Comparison of ENCODE assay signal across 8 cellular contexts in genomic region chr6:151125651-151126416, GRCh38.
DNase-seq lines count a peak whose midpoint lies in the region; ATAC-seq, FAIRE-seq and TF ChIP-seq lines count a peak whose summit lies in the region.
"Not testable (repeated sequence)": the region's sequence is repeated elsewhere in the genome, so short reads cannot be mapped to it uniquely, and the experiment has no call there.

No MANE protein-coding gene starts in this region.

- peak overlapping the region; percentile 7 for H3K4me3 Mint-ChIP-seq in Caco-2 (ENCODE audit: unreplicated experiment)
- not testable (repeated sequence) for H3K4me3 Mint-ChIP-seq in nephron

- CTCF ChIA-PET in Caco-2 (lab: Charles Lee) = not testable (repeated sequence)

- DNase-seq in Caco-2 (peak in 1 of 2 experiments; percentile 13), LoVo (ENCODE audit: low spot score) (peak; percentile 36), SW480 (ENCODE audit: low spot score) (peak; percentile 81), astrocyte of the cerebellum (ENCODE audit: low read depth) (peak; percentile 20), fibroblast of gingiva (ENCODE audit: low read depth) (peak; percentile 26), urothelium cell line (ENCODE audit: low spot score) (peak; percentile 23)
- DNase-seq in left colon = not testable (repeated sequence)

- H3K4me3 ChIP-seq in Caco-2 (ENCODE audit: low read depth, low read length); astrocyte of the cerebellum (ENCODE audit: low read depth, low read length): not testable (repeated sequence)

- ATAC-seq in left colon = peak; percentile 72

- intact Hi-C loops in Caco-2 (cut with micrococcal nuclease; ENCODE audit: unreplicated experiment); left colon (cut with DNase I, micrococcal nuclease): not testable (repeated sequence)

- H3K4me1 Mint-ChIP-seq in Caco-2 (ENCODE audit: low read depth, unreplicated experiment) (peaks cover 30% of the 10 kb centered on the region), nephron (peaks cover 22% of the 10 kb centered on the region)

- FAIRE-seq in urothelium cell line (lab: Jason Lieb, UNC) = not testable (repeated sequence)

- not testable (repeated sequence) for H3K27me3 Mint-ChIP-seq in Caco-2 (ENCODE audit: insufficient read depth, unreplicated experiment); nephron (ENCODE audit: low read depth)

- not testable (repeated sequence) for H3K27me3 ChIP-seq in Caco-2 (replicated peaks; ENCODE audit: control insufficient read depth, insufficient read depth, low read length)

- in situ Hi-C loops in astrocyte of the cerebellum (cut with HindIII; ENCODE audit: low sequenced_read_pairs) = not testable (repeated sequence)

- H3K9me3 ChIP-seq in Caco-2 = not testable (repeated sequence)

- TF ChIP-seq CTCF in Caco-2 (IDR thresholded peaks at IDR 0.05; ENCODE audit: insufficient read depth in 1 of 2, low read depth in 1 of 2, low read length in 1 of 2, severe bottlenecking in 1 of 2, unreplicated experiment in 1 of 2); astrocyte of the cerebellum (IDR thresholded peaks at IDR 0.05; ENCODE audit: low read depth, low read length, missing control alignments); nephron (IDR thresholded peaks at IDR 0.05; ENCODE audit: unreplicated experiment in 3 of 3): not testable (repeated sequence)

- H3K4me1 ChIP-seq in Caco-2 = peaks cover 16% of the 10 kb centered on the region

- not testable (repeated sequence) for H3K36me3 ChIP-seq in Caco-2 (ENCODE audit: control insufficient read depth, insufficient read depth, low read length)

- BruUV-seq in Caco-2 (replicated peaks; lab: Mats Ljungman, UMichigan) = not testable (repeated sequence)

- not testable (repeated sequence) for H3K27ac Mint-ChIP-seq in Caco-2 (ENCODE audit: unreplicated experiment)
- peak overlapping the region; percentile 36 to 71 (median 57) for H3K27ac Mint-ChIP-seq in nephron

- H3K9me3 Mint-ChIP-seq in Caco-2 (ENCODE audit: unreplicated experiment) (peaks cover 12% of the 10 kb centered on the region), nephron (peaks cover 16% of the 10 kb centered on the region)

- POLR2A ChIA-PET in Caco-2 (lab: Charles Lee) = not testable (repeated sequence)

- H3K36me3 Mint-ChIP-seq in Caco-2 (ENCODE audit: insufficient read depth, unreplicated experiment); nephron (ENCODE audit: low read depth): not testable (repeated sequence)
